Comparison of ENCODE assay signal across 22 cellular contexts in the genomic region with DNA sequence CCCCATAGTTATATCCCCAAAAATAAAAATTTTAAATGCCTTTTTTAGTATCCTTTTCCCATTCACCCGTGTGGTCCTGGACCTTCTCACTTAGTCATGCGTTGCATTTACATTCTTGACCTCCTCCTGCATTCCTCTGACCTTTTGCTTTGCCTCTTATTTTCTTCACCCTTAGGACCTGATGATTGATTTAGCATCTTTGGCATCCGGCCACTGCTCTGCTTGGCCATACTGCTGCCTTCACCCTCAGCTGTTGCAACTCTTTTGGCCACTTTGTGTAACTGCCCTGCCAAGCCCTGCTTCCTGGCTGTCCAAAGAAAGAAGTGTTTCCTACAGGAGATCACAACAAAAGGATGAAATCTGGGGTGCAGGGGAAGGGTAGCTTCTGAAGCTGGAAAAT. TPM values are rescaled to one million over a fixed set of nuclear protein-coding genes. Genes with fewer than 3 reads are reported as not detected.
DNase-seq lines count a peak whose midpoint lies in the region; ATAC-seq and TF ChIP-seq lines count a peak whose summit lies in the region.
"Had no signal": no experiment of that assay in that cellular context is flagged by ENCODE, and none has a peak within 500 bp of the region (broad histone marks: within the 10 kb centered on the region; RNA-seq: fewer than 3 reads in every experiment).

No MANE protein-coding gene starts in this region.

- peak in 1 of 2 donors; percentile 62 for ATAC-seq in right cardiac atrium
- no peak for ATAC-seq in activated T-cell treated with anti-CD3 and anti-CD28 coated beads, Interleukin-2, amount 50 U/mL, for 72 hours (replicated peaks in 1 of 2)
- ATAC-seq: activated CD4-positive, alpha-beta T cell treated with anti-CD3 and anti-CD28 coated beads for 36 hours; activated CD8-positive, alpha-beta memory T cell treated with anti-CD3 and anti-CD28 coated beads, Interleukin-2, amount 10 ng/mL, durations not matched to agents 7 days and 5 days; CD8-positive, alpha-beta T cell; lower lobe of right lung; PC-3; upper lobe of right lung had no signal

- H3K4me3 ChIP-seq in cardiac fibroblast (replicated peaks in 1 of 2; ENCODE audit: low read depth in 2 of 2, low read length in 2 of 2) (no peak overlapping the region), right cardiac atrium (ENCODE audit: low read length) (no peak overlapping the region)
- H3K4me3 ChIP-seq: lower lobe of right lung, upper lobe of right lung had no signal

- H3K9me3 ChIP-seq in right cardiac atrium (ENCODE audit: control insufficient read depth, low read length) = no peaks in the 10 kb centered on the region
- H3K9me3 ChIP-seq: upper lobe of right lung had no signal

- no peaks in the 10 kb centered on the region for H3K4me1 ChIP-seq in right cardiac atrium (ENCODE audit: control insufficient read depth, insufficient read depth, low read length)
- H3K4me1 ChIP-seq: lower lobe of right lung, upper lobe of right lung had no signal

- WGBS in right cardiac atrium = 40% methylated on average over 3 of the region's 3 CpGs

- H3K27ac ChIP-seq in right cardiac atrium (ENCODE audit: low read length) = no peak overlapping the region
- H3K27ac ChIP-seq: lower lobe of right lung, upper lobe of right lung had no signal

- no peaks in the 10 kb centered on the region for H3K27me3 ChIP-seq in right cardiac atrium (ENCODE audit: control insufficient read depth, insufficient read depth)
- H3K27me3 ChIP-seq: upper lobe of right lung had no signal

- H3K4me1 Mint-ChIP-seq in activated T-helper 2 cell treated with anti-CD3 and anti-CD28 coated beads, Interferon-gamma antibody, Interleukin-2, Interleukin-4, amounts not matched to agents 10 μg/mL and 5 μg/mL and 100 μg/mL, durations not matched to agents 14 hours and 24 hours and 36 hours (ENCODE audit: low read depth) = no peaks in the 10 kb centered on the region
- no peaks in the 10 kb centered on the region for H3K4me1 Mint-ChIP-seq in activated T-cell treated with anti-CD3 and anti-CD28 coated beads, Interleukin-2, amount 50 U/mL, for 72 hours (ENCODE audit: low read depth)
- H3K4me1 Mint-ChIP-seq: activated CD4-positive, alpha-beta T cell treated with anti-CD3 and anti-CD28 coated beads for 36 hours; activated CD8-positive, alpha-beta memory T cell treated with anti-CD3 and anti-CD28 coated beads, Interleukin-2, amount 10 ng/mL, durations not matched to agents 7 days and 5 days; endodermal cell had no signal

- no peak overlapping the region for H3K27ac Mint-ChIP-seq in activated T-helper 2 cell treated with anti-CD3 and anti-CD28 coated beads, Interferon-gamma antibody, Interleukin-2, Interleukin-4, amounts not matched to agents 10 μg/mL and 5 μg/mL and 100 μg/mL, durations not matched to agents 14 hours and 24 hours and 36 hours
- H3K27ac Mint-ChIP-seq in activated T-cell treated with anti-CD3 and anti-CD28 coated beads, Interleukin-2, amount 50 U/mL, for 72 hours = no peak overlapping the region
- H3K27ac Mint-ChIP-seq: activated CD4-positive, alpha-beta T cell treated with anti-CD3 and anti-CD28 coated beads for 36 hours; activated CD8-positive, alpha-beta memory T cell treated with anti-CD3 and anti-CD28 coated beads, Interleukin-2, amount 10 ng/mL, durations not matched to agents 7 days and 5 days; CD8-positive, alpha-beta T cell; endodermal cell had no signal

- DNase-seq in AG08395 (ENCODE audit: low spot score) (peak; percentile 17), HCEC 1CT (peak; percentile 87), cardiac fibroblast (ENCODE audit: low read depth in 2 of 2) (peak; percentile 19 to 76), right cardiac atrium (peak in 2 of 3 donors; percentile 57 to 58), LoVo (ENCODE audit: low spot score) (no peak), dedifferentiated amniotic fluid mesenchymal stem cell (ENCODE audit: extremely low spot score) (no peak)
- DNase-seq in activated T-helper 2 cell treated with anti-CD3 and anti-CD28 coated beads, Interferon-gamma antibody, Interleukin-2, Interleukin-4, amounts not matched to agents 10 μg/mL and 5 μg/mL and 100 μg/mL, durations not matched to agents 14 hours and 24 hours and 36 hours (ENCODE audit: low spot score) = no peak
- no peak for DNase-seq in activated T-cell treated with anti-CD3 and anti-CD28 coated beads, Interleukin-2, amount 50 U/mL, for 72 hours
- DNase-seq: activated CD4-positive, alpha-beta T cell treated with anti-CD3 and anti-CD28 coated beads for 36 hours; activated CD8-positive, alpha-beta memory T cell treated with anti-CD3 and anti-CD28 coated beads, Interleukin-2, amount 10 ng/mL, durations not matched to agents 7 days and 5 days; activated effector memory CD4-positive, alpha-beta T cell treated with anti-CD3 and anti-CD28 coated beads, Interleukin-2, amount 50 U/mL, for 16 hours; anterior cingulate cortex; CD8-positive, alpha-beta T cell; DMS79; endodermal cell; H7; Kasumi-1; lower lobe of right lung; NCI-H1436 treated with DMSO at 0.1 percent for 48 hours; NCI-H774; PC-3; upper lobe of right lung had no signal

- H3K9me3 Mint-ChIP-seq in activated T-helper 2 cell treated with anti-CD3 and anti-CD28 coated beads, Interferon-gamma antibody, Interleukin-2, Interleukin-4, amounts not matched to agents 10 μg/mL and 5 μg/mL and 100 μg/mL, durations not matched to agents 14 hours and 24 hours and 36 hours = no peaks in the 10 kb centered on the region
- peaks cover 4 to 8% of the 10 kb centered on the region in 2 donors for H3K9me3 Mint-ChIP-seq in activated T-cell treated with anti-CD3 and anti-CD28 coated beads, Interleukin-2, amount 50 U/mL, for 72 hours

- H3K27me3 Mint-ChIP-seq in activated T-helper 2 cell treated with anti-CD3 and anti-CD28 coated beads, Interferon-gamma antibody, Interleukin-2, Interleukin-4, amounts not matched to agents 10 μg/mL and 5 μg/mL and 100 μg/mL, durations not matched to agents 14 hours and 24 hours and 36 hours (ENCODE audit: low read depth) = no peaks in the 10 kb centered on the region
- H3K27me3 Mint-ChIP-seq in activated T-cell treated with anti-CD3 and anti-CD28 coated beads, Interleukin-2, amount 50 U/mL, for 72 hours (ENCODE audit: low read depth) = peaks cover 17% of the 10 kb centered on the region

- no peaks in the 10 kb centered on the region for H3K36me3 Mint-ChIP-seq in activated T-helper 2 cell treated with anti-CD3 and anti-CD28 coated beads, Interferon-gamma antibody, Interleukin-2, Interleukin-4, amounts not matched to agents 10 μg/mL and 5 μg/mL and 100 μg/mL, durations not matched to agents 14 hours and 24 hours and 36 hours (ENCODE audit: low read depth)
- peaks cover 0 to 6% of the 10 kb centered on the region in 2 donors for H3K36me3 Mint-ChIP-seq in activated T-cell treated with anti-CD3 and anti-CD28 coated beads, Interleukin-2, amount 50 U/mL, for 72 hours (ENCODE audit: insufficient read depth in 2 of 2)
- H3K36me3 Mint-ChIP-seq: activated CD8-positive, alpha-beta memory T cell treated with anti-CD3 and anti-CD28 coated beads, Interleukin-2, amount 10 ng/mL, durations not matched to agents 7 days and 5 days had no signal

- TF ChIP-seq CTCF in cardiac fibroblast (IDR thresholded peaks at IDR 0.05; ENCODE audit: low read depth, low read length) = no peak

- H3K4me3 Mint-ChIP-seq in activated T-helper 2 cell treated with anti-CD3 and anti-CD28 coated beads, Interferon-gamma antibody, Interleukin-2, Interleukin-4, amounts not matched to agents 10 μg/mL and 5 μg/mL and 100 μg/mL, durations not matched to agents 14 hours and 24 hours and 36 hours (ENCODE audit: low read depth) = no peak overlapping the region
- H3K4me3 Mint-ChIP-seq in activated T-cell treated with anti-CD3 and anti-CD28 coated beads, Interleukin-2, amount 50 U/mL, for 72 hours = no peak overlapping the region
- H3K4me3 Mint-ChIP-seq: activated CD4-positive, alpha-beta T cell treated with anti-CD3 and anti-CD28 coated beads for 36 hours; activated CD8-positive, alpha-beta memory T cell treated with anti-CD3 and anti-CD28 coated beads, Interleukin-2, amount 10 ng/mL, durations not matched to agents 7 days and 5 days; CD8-positive, alpha-beta T cell; endodermal cell had no signal

- intact Hi-C loops in right cardiac atrium (cut with DNase I) = no loop called here
- intact Hi-C loops in activated T-helper 2 cell treated with anti-CD3 and anti-CD28 coated beads, Interferon-gamma antibody, Interleukin-2, Interleukin-4, amounts not matched to agents 10 μg/mL and 5 μg/mL and 100 μg/mL, durations not matched to agents 14 hours and 24 hours and 36 hours (cut with micrococcal nuclease) = no loop called here

RNA-seq across cellular contexts. Expression of gene SLC38A4, which starts 48.8 kb away (rescaled TPM):
- total RNA-seq in right cardiac atrium = 1 to 10 TPM in 3 of 4 donors, under 1 TPM in 1; 0.59 to 2.0 (median 1.2) TPM
- polyA plus RNA-seq in right cardiac atrium = 1.2 TPM
- not detected in 2 replicates for total RNA-seq in activated T-helper 2 cell treated with anti-CD3 and anti-CD28 coated beads, Interferon-gamma antibody, Interleukin-2, Interleukin-4, amounts not matched to agents 10 μg/mL and 5 μg/mL and 100 μg/mL, durations not matched to agents 14 hours and 24 hours and 36 hours
- total RNA-seq in activated T-cell treated with anti-CD3 and anti-CD28 coated beads, Interleukin-2, amount 50 U/mL, for 72 hours = under 1 TPM in 1 of 2 donors, not detected in 1; 0.26 TPM
- total RNA-seq: activated CD4-positive, alpha-beta T cell treated with anti-CD3 and anti-CD28 coated beads for 36 hours; activated CD8-positive, alpha-beta memory T cell treated with anti-CD3 and anti-CD28 coated beads, Interleukin-2, amount 10 ng/mL, durations not matched to agents 7 days and 5 days; CD8-positive, alpha-beta T cell; PC-3 had no signal

Comparison
In these comparisons a context has a peak if more than half of its experiments do, and no peak if none do; other contexts are left out.
1. DNase-seq: peak in AG08395 (single experiment), HCEC 1CT (single experiment), cardiac fibroblast (2 of 2) and right cardiac atrium (2 of 3); none in LoVo (single experiment), activated T-helper 2 cell treated with anti-CD3 and anti-CD28 coated beads, Interferon-gamma antibody, Interleukin-2, Interleukin-4, amounts not matched to agents 10 μg/mL and 5 μg/mL and 100 μg/mL, durations not matched to agents 14 hours and 24 hours and 36 hours (single experiment), activated T-cell treated with anti-CD3 and anti-CD28 coated beads, Interleukin-2, amount 50 U/mL, for 72 hours (0 of 2) and dedifferentiated amniotic fluid mesenchymal stem cell (single experiment).